ENCODE assay signal across 6 cellular contexts in genomic region chr1:43365678-43366077, GRCh38. TPM values are rescaled to one million over a fixed set of nuclear protein-coding genes. Genes with fewer than 3 reads are reported as not detected.
DNase-seq lines count a peak whose midpoint lies in the region; ATAC-seq and TF ChIP-seq lines count a peak whose summit lies in the region.

No MANE protein-coding gene starts in this region.

- H3K27ac Mint-ChIP-seq in nephron progenitor cell = peak overlapping the region; percentile 63

- H3K9me3 ChIP-seq in HCT116 (ENCODE audit: control insufficient read depth in 1 of 2, insufficient read depth in 1 of 2, low read depth in 1 of 2, low read length in 2 of 2) = no peaks in the 10 kb centered on the region

- peak overlapping the region; percentile 64 for H3K4me3 Mint-ChIP-seq in nephron progenitor cell

- peaks cover 12 to 81% of the 10 kb centered on the region in 2 experiments for H3K4me1 ChIP-seq in HCT116 (ENCODE audit: control insufficient read depth in 1 of 2, insufficient read depth in 2 of 2, low read length in 2 of 2)

- TF ChIP-seq CTCF in HCT116 (IDR thresholded peaks at IDR 0.05 in 2 of 3, conservative IDR thresholded peaks at IDR 0.05 in 1 of 3; ENCODE audit: borderline replicate concordance in 1 of 3, insufficient read depth in 1 of 3, low read depth in 2 of 3, low read length in 2 of 3) = no peak
- no peak for TF ChIP-seq CTCF in nephron progenitor cell (IDR thresholded peaks at IDR 0.05)

- intact Hi-C loops in HCT116 (cut with micrococcal nuclease) = no loop called here

- TF ChIP-seq RAD21 in HCT116 (IDR thresholded peaks at IDR 0.05; ENCODE audit: low read depth) = no peak

- no peaks in the 10 kb centered on the region for H3K9me2 ChIP-seq in HCT116 (ENCODE audit: insufficient read depth)

- peaks cover 22 to 34% of the 10 kb centered on the region in 2 experiments for H3K36me3 ChIP-seq in HCT116 (ENCODE audit: control insufficient read depth in 1 of 2, insufficient read depth in 2 of 2, low read length in 2 of 2)

- no peaks in the 10 kb centered on the region for H3K9me3 Mint-ChIP-seq in nephron progenitor cell

- H3K9ac ChIP-seq in HCT116 (ENCODE audit: low read length) = peak overlapping the region; percentile 98

- peak overlapping the region; percentile 75 to 98 for H3K4me3 ChIP-seq in HCT116 (replicated peaks in 1 of 2; ENCODE audit: low read depth in 1 of 2, low read length in 2 of 2)

- peaks cover 65% of the 10 kb centered on the region for H3K79me2 ChIP-seq in HCT116 (ENCODE audit: insufficient read depth, low read length)

- DNase-seq in HCT116 (ENCODE audit: low read depth, low spot score) (no peak), nephron progenitor cell (no peak), NCI-H1930 (lab: John Stamatoyannopoulos, UW) (no peak), NCI-H2171 (lab: John Stamatoyannopoulos, UW) (no peak)

- H3K27ac ChIP-seq in HCT116 (ENCODE audit: low read depth, low read length) (peak overlapping the region; percentile 98), angular gyrus (ENCODE audit: low read depth, low read length) (peak overlapping the region; percentile 72)

- no peak overlapping the region for H2AFZ ChIP-seq in HCT116 (ENCODE audit: low read depth, low read length, poor library complexity, severe bottlenecking)

- H3K27me3 Mint-ChIP-seq in nephron progenitor cell (ENCODE audit: low read depth, poor library complexity) = peaks cover 7% of the 10 kb centered on the region

- peaks cover 43% of the 10 kb centered on the region for H3K36me3 Mint-ChIP-seq in nephron progenitor cell (ENCODE audit: low read depth)

- CTCF ChIA-PET in HCT116 (lab: Charles Lee) = no interaction called here

- peaks cover 3% of the 10 kb centered on the region; the same call in 1 of the 2 replicates for H4K20me1 ChIP-seq in HCT116 (ENCODE audit: insufficient read depth)

- peak overlapping the region; percentile 94 for H3K4me2 ChIP-seq in HCT116 (ENCODE audit: low read length)

- POLR2A ChIA-PET in HCT116 (lab: Charles Lee) = no interaction called here

- no peaks in the 10 kb centered on the region for H3K27me3 ChIP-seq in HCT116 (ENCODE audit: insufficient read depth, low read length)

- H3K4me1 Mint-ChIP-seq in nephron progenitor cell = peaks cover 58% of the 10 kb centered on the region

- ATAC-seq in HCT116 = no peak
- ATAC-seq in HG03571 (IDR thresholded peaks at IDR 0.05; ENCODE audit: unreplicated experiment) = no peak

- RAD21 ChIA-PET in HCT116 (lab: Charles Lee; ENCODE audit: low non-redundant PET in 1 of 2, low total read pairs in 2 of 2, uncharacterized antibody in 2 of 2, unreplicated experiment in 2 of 2) = no interaction called here

- no TSS peak for BruUV-seq in HCT116 (replicated peaks; lab: Mats Ljungman, UMichigan)

- no peak for TF ChIP-seq POLR2A in HCT116 (IDR thresholded peaks at IDR 0.05; ENCODE audit: borderline replicate concordance, extremely low read depth, insufficient read depth, insufficient read length)

TF ChIP-seq in HCT116, 20 proteins besides CTCF, POLR2A, EP300 and RAD21:
- TF ChIP-seq EZH2 (IDR thresholded peaks at IDR 0.05) (no peak), ELF1 (IDR thresholded peaks at IDR 0.05; ENCODE audit: borderline replicate concordance, low read depth) (no peak), ZBTB33 (IDR thresholded peaks at IDR 0.05; ENCODE audit: extremely low read depth, insufficient replicate concordance, low read length) (no peak), EGR1 (IDR thresholded peaks at IDR 0.05; ENCODE audit: low read depth) (no peak), JUND (IDR thresholded peaks at IDR 0.05) (no peak), CEBPB (IDR thresholded peaks at IDR 0.05; ENCODE audit: low read depth) (no peak), SIN3A (IDR thresholded peaks at IDR 0.05; ENCODE audit: low read depth) (no peak), SRF (IDR thresholded peaks at IDR 0.05; ENCODE audit: low read depth) (no peak), ZFX (IDR thresholded peaks at IDR 0.05) (no peak)

RNA-seq across cellular contexts. Expression of gene ELOVL1, which starts 2.1 kb away (rescaled TPM):
- total RNA-seq in HCT116 (2021; ENCODE audit: unreplicated experiment) = 91.3 TPM
- polyA plus RNA-seq in HCT116 (2012) = 157 and 159 TPM in 2 replicates

RNA-seq across cellular contexts. Expression of gene CDC20, which starts 6.9 kb away (rescaled TPM):
- 355 TPM for total RNA-seq in HCT116 (2021; ENCODE audit: unreplicated experiment)
- 375 and 408 TPM in 2 replicates for polyA plus RNA-seq in HCT116 (2012)

RNA-seq across cellular contexts. Expression of gene MED8, which starts 23.9 kb away (rescaled TPM):
- 36.0 TPM for total RNA-seq in HCT116 (2021; ENCODE audit: unreplicated experiment)
- polyA plus RNA-seq in HCT116 (2012) = 45.6 and 50.9 TPM in 2 replicates

RNA-seq across cellular contexts. Expression of gene SZT2, which starts 24.0 kb away (rescaled TPM):
- total RNA-seq in HCT116 (2021; ENCODE audit: unreplicated experiment) = 43.0 TPM
- 12.7 and 14.5 TPM in 2 replicates for polyA plus RNA-seq in HCT116 (2012)

RNA-seq across cellular contexts. Expression of gene MPL, which starts 28.1 kb away (rescaled TPM):
- not detected for total RNA-seq in HCT116 (2021; ENCODE audit: unreplicated experiment)
- 0.11 and 0.16 TPM in 2 replicates for polyA plus RNA-seq in HCT116 (2012)
